Comparison of ENCODE assay signal across 14 cellular contexts in genomic region chr5:125044491-125045282, GRCh38.
DNase-seq lines count a peak whose midpoint lies in the region; ATAC-seq and TF ChIP-seq lines count a peak whose summit lies in the region.
"Had no signal": no experiment of that assay in that cellular context is flagged by ENCODE, and none has a peak within 500 bp of the region (broad histone marks: within the 10 kb centered on the region; RNA-seq: fewer than 3 reads in every experiment).

No MANE protein-coding gene starts in this region.

- H3K27ac ChIP-seq in GM23248: no peak overlapping the region
- peak overlapping the region; percentile 42 for H3K27ac ChIP-seq in VCaP
- H3K27ac ChIP-seq in parathyroid adenoma: peak overlapping the region; percentile 7
- no peak overlapping the region for H3K27ac ChIP-seq in upper lobe of left lung
- H3K27ac ChIP-seq: BLaER1 had no signal

- in situ Hi-C loops in GM23248 (cut with MboI): no loop called here

- H4K20me1 ChIP-seq in GM23248 (ENCODE audit: insufficient read depth): no peaks in the 10 kb centered on the region
- H4K20me1 ChIP-seq: BLaER1 had no signal

- WGBS in GM23248 (ENCODE audit: low coverage in 1 of 2, low lambda C conversion rate in 2 of 2, missing lambda C conversion rate in 2 of 2), 2 experiments: 96 to 97% methylated on average over 8 of the region's 8 CpGs
- 86 to 91% methylated on average over 8 of the region's 8 CpGs for WGBS in upper lobe of left lung, 2 donors

- peaks cover 25% of the 10 kb centered on the region for H3K4me1 ChIP-seq in GM23248 (ENCODE audit: insufficient read depth)
- H3K4me1 ChIP-seq in parathyroid adenoma: peaks cover 17% of the 10 kb centered on the region
- peaks cover 15 to 20% (median 16%) of the 10 kb centered on the region in 4 donors for H3K4me1 ChIP-seq in upper lobe of left lung

- H3K27me3 ChIP-seq in GM23248 (replicated peaks; ENCODE audit: insufficient read depth) (no peaks in the 10 kb centered on the region), parathyroid adenoma (ENCODE audit: control insufficient read depth, insufficient read depth, low read length) (no peaks in the 10 kb centered on the region), upper lobe of left lung (no peaks in the 10 kb centered on the region)
- H3K27me3 ChIP-seq: BLaER1 had no signal

- no peaks in the 10 kb centered on the region for H3F3A ChIP-seq in GM23248 (ENCODE audit: insufficient read depth)

- H3K36me3 ChIP-seq in GM23248 (ENCODE audit: low read depth) (no peaks in the 10 kb centered on the region), parathyroid adenoma (ENCODE audit: control insufficient read depth, insufficient read depth, low read length) (no peaks in the 10 kb centered on the region), upper lobe of left lung (no peaks in the 10 kb centered on the region)
- H3K36me3 ChIP-seq: BLaER1 had no signal

- no peaks in the 10 kb centered on the region for H3K9me3 ChIP-seq in GM23248 (ENCODE audit: low read depth)
- H3K9me3 ChIP-seq in parathyroid adenoma (ENCODE audit: control insufficient read depth, low read length): no peaks in the 10 kb centered on the region
- no peaks in the 10 kb centered on the region for H3K9me3 ChIP-seq in upper lobe of left lung
- H3K9me3 ChIP-seq: BLaER1 had no signal

- H3K79me2 ChIP-seq in GM23248 (ENCODE audit: insufficient read depth) (no peaks in the 10 kb centered on the region), parathyroid adenoma (no peaks in the 10 kb centered on the region)

- H3K9ac ChIP-seq in GM23248 (no peak overlapping the region), parathyroid adenoma (no peak overlapping the region)
- H3K9ac ChIP-seq: BLaER1 had no signal

- TF ChIP-seq POLR2A in upper lobe of left lung (IDR thresholded peaks at IDR 0.05): no peak

- H3K4me2 ChIP-seq in GM23248 (ENCODE audit: unreplicated experiment): no peak overlapping the region
- H3K4me2 ChIP-seq in parathyroid adenoma (ENCODE audit: low read length): no peak overlapping the region
- H3K4me2 ChIP-seq: BLaER1 had no signal

- H2AFZ ChIP-seq in GM23248: no peak overlapping the region
- peak overlapping the region; percentile 9 for H2AFZ ChIP-seq in parathyroid adenoma

- DNase-seq in GM23248 (peak; percentile 6), glomerular visceral epithelial cell (ENCODE audit: extremely low spot score) (peak; percentile 51), amniotic stem cell (lab: John Stamatoyannopoulos, UW) (no peak), upper lobe of left lung (no peak)
- DNase-seq: activated CD4-positive, alpha-beta T cell treated with anti-CD3 and anti-CD28 coated beads for 36 hours; DND-41; NCI-H187 treated with DMSO at 0.1 percent for 48 hours; NCI-H774; T-helper 2 cell had no signal

- TF ChIP-seq CTCF in VCaP (conservative IDR thresholded peaks at IDR 0.05) (no peak), parathyroid adenoma (IDR thresholded peaks at IDR 0.05) (no peak), upper lobe of left lung (IDR thresholded peaks at IDR 0.05) (no peak)

- H3K9me2 ChIP-seq in GM23248 (ENCODE audit: insufficient read depth): no peaks in the 10 kb centered on the region

- no peak for TF ChIP-seq EP300 in upper lobe of left lung (IDR thresholded peaks at IDR 0.05)

- H3K4me3 ChIP-seq in GM23248: no peak overlapping the region
- no peak overlapping the region for H3K4me3 ChIP-seq in parathyroid adenoma (ENCODE audit: low read depth, low read length)
- no peak overlapping the region for H3K4me3 ChIP-seq in upper lobe of left lung
- H3K4me3 ChIP-seq: BLaER1 had no signal

- ATAC-seq in HG03469 (IDR thresholded peaks at IDR 0.05; ENCODE audit: unreplicated experiment): no peak
- no peak for ATAC-seq in HG03175 (IDR thresholded peaks at IDR 0.05; ENCODE audit: unreplicated experiment)
- ATAC-seq in upper lobe of left lung (ENCODE audit: low FRiP score in 2 of 2): no peak
- ATAC-seq: activated CD4-positive, alpha-beta T cell treated with anti-CD3 and anti-CD28 coated beads for 36 hours had no signal

Comparison
In these comparisons a context has a peak if more than half of its experiments do, and no peak if none do; other contexts are left out.
1. DNase-seq: peak in GM23248 (single experiment) and glomerular visceral epithelial cell (single experiment); none in amniotic stem cell (single experiment) and upper lobe of left lung (0 of 2).
2. H3K27ac ChIP-seq: peak in VCaP (single experiment) and parathyroid adenoma (single experiment); none in GM23248 (single experiment) and upper lobe of left lung (0 of 4).